Comparison of ENCODE assay signal across 19 cellular contexts in the genomic region with DNA sequence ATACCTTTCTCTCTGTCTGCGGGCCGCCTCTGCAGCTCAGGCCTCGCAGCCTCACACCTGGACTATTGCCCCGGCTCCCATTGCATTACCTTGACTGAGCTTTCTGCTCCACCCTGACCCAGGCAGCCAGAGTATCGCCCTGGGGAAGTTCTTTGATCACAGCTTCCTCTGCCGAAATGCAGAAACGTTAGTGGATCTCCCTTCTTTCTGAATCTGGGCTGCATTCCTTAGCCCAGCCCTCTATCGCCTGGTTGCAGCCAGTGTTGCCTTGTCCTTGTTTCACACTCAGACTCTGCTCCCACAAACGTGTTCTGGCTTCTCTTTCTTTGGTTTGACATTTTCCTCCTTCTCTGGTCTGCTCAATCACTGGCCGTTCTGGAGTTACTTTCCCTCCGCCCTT.
A peak's percentile ranks its signal among the peaks of the same experiment; 100 is the strongest.
DNase-seq lines count a peak whose midpoint lies in the region; ATAC-seq and TF ChIP-seq lines count a peak whose summit lies in the region.
"Had no signal": no experiment of that assay in that cellular context is flagged by ENCODE, and none has a peak within 500 bp of the region (broad histone marks: within the 10 kb centered on the region; RNA-seq: fewer than 3 reads in every experiment).

No MANE protein-coding gene starts in this region.

- in situ Hi-C loops in transverse colon (cut with MboI; ENCODE audit: low pct_ligation_motif_present in 1 of 4, low pct_unique_long_range_greater_than_20kb in 1 of 4, low sequenced_read_pairs in 3 of 4) = no loop called here

- WGBS in SK-N-SH (ENCODE audit: low lambda C conversion rate) = 85% methylated on average over 11 of the region's 11 CpGs
- 57 to 63% methylated on average over 11 of the region's 11 CpGs for WGBS in lung, 2 donors
- 37 to 40% methylated on average over 3 to 11 of the region's 11 CpGs for WGBS in transverse colon (ENCODE audit: low coverage in 1 of 2), 2 donors

- H3K4me1 ChIP-seq in SK-N-SH (ENCODE audit: control insufficient read depth in 1 of 2, insufficient read depth in 2 of 2, low read depth in 1 of 2, low read length in 1 of 2) (peaks cover 0 to 14% of the 10 kb centered on the region in 2 experiments; a peak in 2 of 4 replicates), lung (ENCODE audit: control insufficient read depth in 2 of 2, insufficient read depth in 2 of 2, low read length in 2 of 2) (peaks cover 0 to 7% of the 10 kb centered on the region in 2 donors), transverse colon (peaks cover 14 to 53% (median 24%) of the 10 kb centered on the region in 4 donors)

- H3K36me3 ChIP-seq in SK-N-SH (replicated peaks in 1 of 2; ENCODE audit: control insufficient read depth in 1 of 2, insufficient read depth in 2 of 2, low read length in 1 of 2) (no peaks in the 10 kb centered on the region), lung (ENCODE audit: control insufficient read depth in 2 of 2, insufficient read depth in 2 of 2, low read length in 2 of 2) (no peaks in the 10 kb centered on the region), transverse colon (no peaks in the 10 kb centered on the region)
- H3K36me3 ChIP-seq: gastrocnemius medialis, left ventricle myocardium inferior, MG63, uterus had no signal

- POLR2A ChIA-PET in SK-N-SH (lab: Yijun Ruan, JAX) = no interaction called here

- H3K4me3 ChIP-seq in SK-N-SH (ENCODE audit: low read depth in 2 of 2, low read length in 1 of 2) = no peak overlapping the region
- no peak overlapping the region for H3K4me3 ChIP-seq in fibroblast of the aortic adventitia (ENCODE audit: low read depth, low read length)
- H3K4me3 ChIP-seq in lung = no peak overlapping the region
- H3K4me3 ChIP-seq in transverse colon = no peak overlapping the region
- H3K4me3 ChIP-seq: gastrocnemius medialis, left ventricle myocardium inferior, MG63, uterus had no signal

- no peak for TF ChIP-seq EP300 in SK-N-SH (IDR thresholded peaks at IDR 0.05; ENCODE audit: borderline replicate concordance in 1 of 2, low read depth in 1 of 2, low read length in 1 of 2)
- TF ChIP-seq EP300 in transverse colon (IDR thresholded peaks at IDR 0.05; ENCODE audit: low read depth) = no peak

- intact Hi-C loops in transverse colon (cut with DNase I; ENCODE audit: low total_unique reads) = no loop called here

- no peaks in the 10 kb centered on the region for H3K9me2 ChIP-seq in SK-N-SH

- no peaks in the 10 kb centered on the region for H3K79me2 ChIP-seq in SK-N-SH (ENCODE audit: insufficient read depth)

- H4K20me1 ChIP-seq in SK-N-SH (ENCODE audit: insufficient read depth) = no peaks in the 10 kb centered on the region

- ATAC-seq in SK-N-SH treated with all-trans-retinoic acid at 6 μM for 48 hours = no peak
- no peak for ATAC-seq in lung (ENCODE audit: insufficient read depth, low FRiP score)
- ATAC-seq: activated naive CD8-positive, alpha-beta T cell treated with anti-CD3 and anti-CD28 coated beads, Interleukin-2, amount 50 U/mL, for 24 hours; gastrocnemius medialis had no signal

- TF ChIP-seq RAD21 in SK-N-SH (IDR thresholded peaks at IDR 0.05; ENCODE audit: low read length) = no peak

- CTCF ChIA-PET in SK-N-SH (lab: Yijun Ruan, JAX) = no interaction called here

- peak overlapping the region; percentile 62; the same call in 1 of the 2 replicates for H2AFZ ChIP-seq in SK-N-SH (ENCODE audit: low read depth)

- no peak overlapping the region; a peak in 1 of 4 replicates for H3K27ac ChIP-seq in SK-N-SH (ENCODE audit: low read depth in 2 of 2, low read length in 1 of 2)
- H3K27ac ChIP-seq in lung (ENCODE audit: low read depth in 1 of 2, low read length in 1 of 2) = no peak overlapping the region
- peak overlapping the region; percentile 51 to 60 (median 58) for H3K27ac ChIP-seq in transverse colon
- H3K27ac ChIP-seq: 22Rv1, left ventricle myocardium inferior, uterus had no signal

- DNase-seq in SK-N-SH (no peak), fibroblast of the aortic adventitia (ENCODE audit: low read depth) (peak; percentile 66), lung (ENCODE audit: low spot score) (peak; percentile 13), transverse colon (peak; percentile 70), NCI-H1092 (lab: John Stamatoyannopoulos, UW) (no peak), cerebellar cortex (ENCODE audit: low spot score) (no peak), GM19240 (ENCODE audit: insufficient read length, low spot score) (no peak)
- DNase-seq: activated CD4-positive, alpha-beta T cell treated with anti-CD3 and anti-CD28 coated beads, Interleukin-2, amount 10 ng/mL, durations not matched to agents 24 days and 14 days; activated effector memory CD4-positive, alpha-beta T cell treated with Interleukin-2 at 50 U/mL for 16 hours; activated naive CD8-positive, alpha-beta T cell treated with anti-CD3 and anti-CD28 coated beads, Interleukin-2, amount 50 U/mL, for 24 hours; AML-193; gastrocnemius medialis; left ventricle myocardium inferior; MG63; NCI-H2171; NCI-H526 treated with DMSO at 0.1 percent for 48 hours; uterus had no signal

- H3K27me3 ChIP-seq in SK-N-SH (ENCODE audit: insufficient read depth) = no peaks in the 10 kb centered on the region
- H3K27me3 ChIP-seq in lung (ENCODE audit: control insufficient read depth, insufficient read depth) = no peaks in the 10 kb centered on the region
- no peaks in the 10 kb centered on the region for H3K27me3 ChIP-seq in transverse colon
- H3K27me3 ChIP-seq: gastrocnemius medialis, MG63, uterus had no signal

- peaks cover 9% of the 10 kb centered on the region for H3F3A ChIP-seq in SK-N-SH (replicated peaks; ENCODE audit: insufficient read depth)

- no peak overlapping the region for H3K4me2 ChIP-seq in SK-N-SH

- TF ChIP-seq POLR2A in transverse colon (IDR thresholded peaks at IDR 0.05) = no peak

- H3K9ac ChIP-seq in SK-N-SH = no peak overlapping the region

- no peak for TF ChIP-seq CTCF in SK-N-SH (IDR thresholded peaks at IDR 0.05)
- peak; percentile 37 for TF ChIP-seq CTCF in fibroblast of the aortic adventitia (IDR thresholded peaks at IDR 0.05; ENCODE audit: insufficient read depth, low read length)
- TF ChIP-seq CTCF in lung (IDR thresholded peaks at IDR 0.05; ENCODE audit: control extremely low read depth, extremely low read depth) = no peak
- no peak for TF ChIP-seq CTCF in transverse colon (IDR thresholded peaks at IDR 0.05)

- H3K9me3 ChIP-seq in SK-N-SH (no peaks in the 10 kb centered on the region), lung (ENCODE audit: control insufficient read depth in 2 of 2, insufficient read depth in 1 of 2, low read length in 1 of 2) (no peaks in the 10 kb centered on the region), transverse colon (no peaks in the 10 kb centered on the region)
- H3K9me3 ChIP-seq: gastrocnemius medialis, left ventricle myocardium inferior, MG63, uterus had no signal

TF ChIP-seq in SK-N-SH, 30 proteins besides CTCF, POLR2A, EP300 and RAD21 (continues in another document):
- TF ChIP-seq SIN3A (IDR thresholded peaks at IDR 0.05; ENCODE audit: borderline replicate concordance, low read depth, low read length) (no peak), RFX5 (IDR thresholded peaks at IDR 0.05; ENCODE audit: low read length) (no peak), RXRA (IDR thresholded peaks at IDR 0.05; ENCODE audit: borderline replicate concordance, low read depth) (no peak), ELF1 (IDR thresholded peaks at IDR 0.05) (no peak), FOSL2 (IDR thresholded peaks at IDR 0.05; ENCODE audit: borderline replicate concordance, low read depth) (no peak), TEAD4 (IDR thresholded peaks at IDR 0.05; ENCODE audit: borderline replicate concordance, insufficient read depth) (no peak), NFIC (IDR thresholded peaks at IDR 0.05; ENCODE audit: borderline replicate concordance) (no peak)
- TF ChIP-seq, protein P1, sequence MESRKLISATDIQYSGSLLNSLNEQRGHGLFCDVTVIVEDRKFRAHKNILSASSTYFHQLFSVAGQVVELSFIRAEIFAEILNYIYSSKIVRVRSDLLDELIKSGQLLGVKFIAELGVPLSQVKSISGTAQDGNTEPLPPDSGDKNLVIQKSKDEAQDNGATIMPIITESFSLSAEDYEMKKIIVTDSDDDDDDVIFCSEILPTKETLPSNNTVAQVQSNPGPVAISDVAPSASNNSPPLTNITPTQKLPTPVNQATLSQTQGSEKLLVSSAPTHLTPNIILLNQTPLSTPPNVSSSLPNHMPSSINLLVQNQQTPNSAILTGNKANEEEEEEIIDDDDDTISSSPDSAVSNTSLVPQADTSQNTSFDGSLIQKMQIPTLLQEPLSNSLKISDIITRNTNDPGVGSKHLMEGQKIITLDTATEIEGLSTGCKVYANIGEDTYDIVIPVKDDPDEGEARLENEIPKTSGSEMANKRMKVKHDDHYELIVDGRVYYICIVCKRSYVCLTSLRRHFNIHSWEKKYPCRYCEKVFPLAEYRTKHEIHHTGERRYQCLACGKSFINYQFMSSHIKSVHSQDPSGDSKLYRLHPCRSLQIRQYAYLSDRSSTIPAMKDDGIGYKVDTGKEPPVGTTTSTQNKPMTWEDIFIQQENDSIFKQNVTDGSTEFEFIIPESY (IDR thresholded peaks at IDR 0.05; ENCODE audit: borderline replicate concordance, low read depth) = no peak

TF ChIP-seq in SK-N-SH treated with all-trans-retinoic acid at 6 μM for 48 hours, 23 proteins besides CTCF, POLR2A, EP300 and RAD21:
- TF ChIP-seq ZFP30 (CRISPR knock-in tag; IDR thresholded peaks at IDR 0.05) = no peak
- TF ChIP-seq ZFP3 (CRISPR knock-in tag; IDR thresholded peaks at IDR 0.05) = no peak
- TF ChIP-seq SNAI2 (CRISPR knock-in tag; IDR thresholded peaks at IDR 0.05) = no peak

Comparison
In these comparisons a context has a peak if more than half of its experiments do, and no peak if none do; other contexts are left out.
1. DNase-seq: peak in fibroblast of the aortic adventitia (single experiment), lung (single experiment) and transverse colon (single experiment); none in SK-N-SH (single experiment), NCI-H1092 (single experiment), cerebellar cortex (single experiment) and GM19240 (single experiment).
2. H3K27ac ChIP-seq: peak in transverse colon (4 of 4); none in SK-N-SH (0 of 2) and lung (0 of 2).